In genomic region chr3:150362515-150363302, GRCh38 we compare ENCODE assay signal across 1 cellular context.
TF ChIP-seq lines count a peak whose summit lies in the region.

No MANE protein-coding gene starts in this region.

TF ChIP-seq in HepG2, 621 proteins besides CTCF, POLR2A, EP300 and RAD21 (continued from another document and continues in another):
- TF ChIP-seq, protein P1, sequence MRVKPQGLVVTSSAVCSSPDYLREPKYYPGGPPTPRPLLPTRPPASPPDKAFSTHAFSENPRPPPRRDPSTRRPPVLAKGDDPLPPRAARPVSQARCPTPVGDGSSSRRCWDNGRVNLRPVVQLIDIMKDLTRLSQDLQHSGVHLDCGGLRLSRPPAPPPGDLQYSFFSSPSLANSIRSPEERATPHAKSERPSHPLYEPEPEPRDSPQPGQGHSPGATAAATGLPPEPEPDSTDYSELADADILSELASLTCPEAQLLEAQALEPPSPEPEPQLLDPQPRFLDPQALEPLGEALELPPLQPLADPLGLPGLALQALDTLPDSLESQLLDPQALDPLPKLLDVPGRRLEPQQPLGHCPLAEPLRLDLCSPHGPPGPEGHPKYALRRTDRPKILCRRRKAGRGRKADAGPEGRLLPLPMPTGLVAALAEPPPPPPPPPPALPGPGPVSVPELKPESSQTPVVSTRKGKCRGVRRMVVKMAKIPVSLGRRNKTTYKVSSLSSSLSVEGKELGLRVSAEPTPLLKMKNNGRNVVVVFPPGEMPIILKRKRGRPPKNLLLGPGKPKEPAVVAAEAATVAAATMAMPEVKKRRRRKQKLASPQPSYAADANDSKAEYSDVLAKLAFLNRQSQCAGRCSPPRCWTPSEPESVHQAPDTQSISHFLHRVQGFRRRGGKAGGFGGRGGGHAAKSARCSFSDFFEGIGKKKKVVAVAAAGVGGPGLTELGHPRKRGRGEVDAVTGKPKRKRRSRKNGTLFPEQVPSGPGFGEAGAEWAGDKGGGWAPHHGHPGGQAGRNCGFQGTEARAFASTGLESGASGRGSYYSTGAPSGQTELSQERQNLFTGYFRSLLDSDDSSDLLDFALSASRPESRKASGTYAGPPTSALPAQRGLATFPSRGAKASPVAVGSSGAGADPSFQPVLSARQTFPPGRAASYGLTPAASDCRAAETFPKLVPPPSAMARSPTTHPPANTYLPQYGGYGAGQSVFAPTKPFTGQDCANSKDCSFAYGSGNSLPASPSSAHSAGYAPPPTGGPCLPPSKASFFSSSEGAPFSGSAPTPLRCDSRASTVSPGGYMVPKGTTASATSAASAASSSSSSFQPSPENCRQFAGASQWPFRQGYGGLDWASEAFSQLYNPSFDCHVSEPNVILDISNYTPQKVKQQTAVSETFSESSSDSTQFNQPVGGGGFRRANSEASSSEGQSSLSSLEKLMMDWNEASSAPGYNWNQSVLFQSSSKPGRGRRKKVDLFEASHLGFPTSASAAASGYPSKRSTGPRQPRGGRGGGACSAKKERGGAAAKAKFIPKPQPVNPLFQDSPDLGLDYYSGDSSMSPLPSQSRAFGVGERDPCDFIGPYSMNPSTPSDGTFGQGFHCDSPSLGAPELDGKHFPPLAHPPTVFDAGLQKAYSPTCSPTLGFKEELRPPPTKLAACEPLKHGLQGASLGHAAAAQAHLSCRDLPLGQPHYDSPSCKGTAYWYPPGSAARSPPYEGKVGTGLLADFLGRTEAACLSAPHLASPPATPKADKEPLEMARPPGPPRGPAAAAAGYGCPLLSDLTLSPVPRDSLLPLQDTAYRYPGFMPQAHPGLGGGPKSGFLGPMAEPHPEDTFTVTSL (CRISPR knock-in tag; IDR thresholded peaks at IDR 0.05; ENCODE audit: borderline replicate concordance): peak; percentile 23; the same call in 1 of the 2 replicates
- TF ChIP-seq KMT2A (CRISPR knock-in tag; IDR thresholded peaks at IDR 0.05) (no peak), CAMTA2 (CRISPR knock-in tag; IDR thresholded peaks at IDR 0.05; ENCODE audit: borderline replicate concordance) (no peak), IKZF5 (CRISPR knock-in tag; IDR thresholded peaks at IDR 0.05) (0 out of 2 replicates have a peak, but pooled peaks have one; percentile 27), ZNF431 (CRISPR knock-in tag; IDR thresholded peaks at IDR 0.05; ENCODE audit: borderline replicate concordance, low read depth) (no peak), SOX6 (IDR thresholded peaks at IDR 0.05) (no peak), SOX6 (CRISPR knock-in tag; IDR thresholded peaks at IDR 0.05) (peak; percentile 36; the same call in 1 of the 2 replicates), NCOA2 (CRISPR knock-in tag; IDR thresholded peaks at IDR 0.05) (peak; percentile 34; the same call in 1 of the 2 replicates), FOXP4 (CRISPR knock-in tag; IDR thresholded peaks at IDR 0.05) (peak; percentile 48; the same call in 1 of the 2 replicates), EED (CRISPR knock-in tag; IDR thresholded peaks at IDR 0.05) (no peak), SAP130 (CRISPR knock-in tag; IDR thresholded peaks at IDR 0.05; ENCODE audit: low read depth) (peak; percentile 27; the same call in 1 of the 2 replicates), REST (IDR thresholded peaks at IDR 0.05; ENCODE audit: borderline replicate concordance in 1 of 2, low read depth in 1 of 2, low read length in 2 of 2) (no peak), RAD51 (IDR thresholded peaks at IDR 0.05; ENCODE audit: borderline replicate concordance) (no peak), TEAD3 (CRISPR knock-in tag; optimal IDR thresholded peaks at IDR 0.05; ENCODE audit: borderline replicate concordance) (peak; percentile 51), KDM5A (IDR thresholded peaks at IDR 0.05; ENCODE audit: borderline replicate concordance, low read length) (no peak), RXRB (CRISPR knock-in tag; IDR thresholded peaks at IDR 0.05; ENCODE audit: borderline replicate concordance) (0 out of 2 replicates have a peak, but pooled peaks have one; percentile 44), NFYC (CRISPR knock-in tag; IDR thresholded peaks at IDR 0.05) (no peak), FOXA3 (CRISPR knock-in tag; IDR thresholded peaks at IDR 0.05) (peak; percentile 61; the same call in 1 of the 2 replicates), ZNF841 (CRISPR knock-in tag; IDR thresholded peaks at IDR 0.05; ENCODE audit: borderline replicate concordance) (no peak), PAWR (CRISPR knock-in tag; IDR thresholded peaks at IDR 0.05; ENCODE audit: borderline replicate concordance) (no peak), DR1 (CRISPR knock-in tag; IDR thresholded peaks at IDR 0.05) (no peak), CC2D1A (CRISPR knock-in tag; IDR thresholded peaks at IDR 0.05) (no peak), BCL6 (CRISPR knock-in tag; IDR thresholded peaks at IDR 0.05) (0 out of 2 replicates have a peak, but pooled peaks have one; percentile 11), HNF4A (CRISPR knock-in tag; IDR thresholded peaks at IDR 0.05) (peak; percentile 79), NFE2 (CRISPR knock-in tag; IDR thresholded peaks at IDR 0.05) (no peak), PPARG (CRISPR knock-in tag; conservative IDR thresholded peaks at IDR 0.05) (peak; percentile 50; the same call in 1 of the 2 replicates), PAXIP1 (CRISPR knock-in tag; conservative IDR thresholded peaks at IDR 0.05) (peak; percentile 43), ZBTB33 (CRISPR knock-in tag; IDR thresholded peaks at IDR 0.05) (no peak), NKX3-1 (CRISPR knock-in tag; IDR thresholded peaks at IDR 0.05) (no peak), ZNF264 (CRISPR knock-in tag; IDR thresholded peaks at IDR 0.05) (no peak), KDM6A (CRISPR knock-in tag; IDR thresholded peaks at IDR 0.05; ENCODE audit: low read depth) (no peak), SALL1 (CRISPR knock-in tag; IDR thresholded peaks at IDR 0.05) (peak; percentile 31; the same call in 1 of the 2 replicates), ZMYM4 (CRISPR knock-in tag; IDR thresholded peaks at IDR 0.05) (0 out of 2 replicates have a peak, but pooled peaks have one; percentile 22), NFIC (IDR thresholded peaks at IDR 0.05; ENCODE audit: low read length) (no peak)
- TF ChIP-seq, protein P2, sequence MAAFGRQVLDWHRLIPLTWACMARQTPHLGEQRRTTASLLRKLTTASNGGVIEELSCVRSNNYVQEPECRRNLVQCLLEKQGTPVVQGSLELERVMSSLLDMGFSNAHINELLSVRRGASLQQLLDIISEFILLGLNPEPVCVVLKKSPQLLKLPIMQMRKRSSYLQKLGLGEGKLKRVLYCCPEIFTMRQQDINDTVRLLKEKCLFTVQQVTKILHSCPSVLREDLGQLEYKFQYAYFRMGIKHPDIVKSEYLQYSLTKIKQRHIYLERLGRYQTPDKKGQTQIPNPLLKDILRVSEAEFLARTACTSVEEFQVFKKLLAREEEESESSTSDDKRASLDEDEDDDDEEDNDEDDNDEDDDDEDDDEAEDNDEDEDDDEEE (CRISPR knock-in tag; IDR thresholded peaks at IDR 0.05): no peak
- TF ChIP-seq, protein P3, sequence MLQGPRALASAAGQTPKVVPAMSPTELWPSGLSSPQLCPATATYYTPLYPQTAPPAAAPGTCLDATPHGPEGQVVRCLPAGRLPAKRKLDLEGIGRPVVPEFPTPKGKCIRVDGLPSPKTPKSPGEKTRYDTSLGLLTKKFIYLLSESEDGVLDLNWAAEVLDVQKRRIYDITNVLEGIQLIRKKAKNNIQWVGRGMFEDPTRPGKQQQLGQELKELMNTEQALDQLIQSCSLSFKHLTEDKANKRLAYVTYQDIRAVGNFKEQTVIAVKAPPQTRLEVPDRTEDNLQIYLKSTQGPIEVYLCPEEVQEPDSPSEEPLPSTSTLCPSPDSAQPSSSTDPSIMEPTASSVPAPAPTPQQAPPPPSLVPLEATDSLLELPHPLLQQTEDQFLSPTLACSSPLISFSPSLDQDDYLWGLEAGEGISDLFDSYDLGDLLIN (CRISPR knock-in tag; IDR thresholded peaks at IDR 0.05; ENCODE audit: borderline replicate concordance): no peak
- TF ChIP-seq, protein P4, sequence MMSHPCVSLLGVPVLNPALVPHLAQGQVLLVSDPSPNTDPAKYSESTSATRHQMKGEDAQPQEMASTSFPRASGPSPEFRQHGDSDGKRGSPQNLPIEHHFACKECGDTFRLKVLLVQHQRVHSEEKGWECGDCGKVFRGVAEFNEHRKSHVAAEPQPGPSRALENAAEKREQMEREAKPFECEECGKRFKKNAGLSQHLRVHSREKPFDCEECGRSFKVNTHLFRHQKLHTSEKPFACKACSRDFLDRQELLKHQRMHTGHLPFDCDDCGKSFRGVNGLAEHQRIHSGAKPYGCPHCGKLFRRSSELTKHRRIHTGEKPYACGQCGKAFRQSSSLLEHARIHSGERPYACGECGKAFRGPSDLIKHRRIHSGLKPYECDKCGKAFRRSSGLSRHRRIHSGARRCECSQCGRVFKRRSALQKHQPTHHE (CRISPR knock-in tag; IDR thresholded peaks at IDR 0.05; ENCODE audit: borderline replicate concordance): no peak
- TF ChIP-seq, protein P5, sequence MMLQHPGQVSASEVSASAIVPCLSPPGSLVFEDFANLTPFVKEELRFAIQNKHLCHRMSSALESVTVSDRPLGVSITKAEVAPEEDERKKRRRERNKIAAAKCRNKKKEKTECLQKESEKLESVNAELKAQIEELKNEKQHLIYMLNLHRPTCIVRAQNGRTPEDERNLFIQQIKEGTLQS (CRISPR knock-in tag; IDR thresholded peaks at IDR 0.05): no peak
